16 cellular contexts compared by ENCODE assay signal in genomic region chr5:102957141-102957540, GRCh38.
DNase-seq lines count a peak whose midpoint lies in the region; ATAC-seq, FAIRE-seq and TF ChIP-seq lines count a peak whose summit lies in the region.
"Had no signal": no experiment of that assay in that cellular context is flagged by ENCODE, and none has a peak within 500 bp of the region (broad histone marks: within the 10 kb centered on the region; RNA-seq: fewer than 3 reads in every experiment).

No MANE protein-coding gene starts in this region.

- FAIRE-seq in GM12892 (lab: Jason Lieb, UNC) = peak; percentile 50
- no peak for FAIRE-seq in HTR-8/SVneo (lab: Jason Lieb, UNC)
- FAIRE-seq: GM12891, HepG2 had no signal

- intact Hi-C loops in ascending aorta (cut with DNase I) (loop anchor here (5.0 kb wide), 2 partner anchors 90 to 200 kb away; partner anchors contain the start of gene PAM), gastrocnemius medialis (cut with DNase I; ENCODE audit: low total_unique reads) (no loop called here)

- no peaks in the 10 kb centered on the region for H3K27me3 ChIP-seq in ascending aorta
- no peaks in the 10 kb centered on the region for H3K27me3 ChIP-seq in gastrocnemius medialis

- H3K27ac Mint-ChIP-seq in nephron progenitor cell = peak overlapping the region; percentile 86
- H3K27ac Mint-ChIP-seq: B cell; CD4-positive, alpha-beta memory T cell had no signal

- DNase-seq in GM12892 (ENCODE audit: insufficient read length) (no peak), ascending aorta (ENCODE audit: low spot score in 2 of 2) (no peak), nephron progenitor cell (no peak), gastrocnemius medialis (no peak), HTR-8/SVneo (ENCODE audit: insufficient read length, low spot score) (no peak), NCI-H187 treated with DMSO at 0.1 percent for 48 hours (lab: John Stamatoyannopoulos, UW) (no peak), DMS53 (lab: John Stamatoyannopoulos, UW) (no peak)
- DNase-seq: CD4-positive, alpha-beta memory T cell; DMS79 treated with DMSO at 0.1 percent for 48 hours; EL; HCEC 1CT had no signal

- H3K4me1 Mint-ChIP-seq in nephron progenitor cell = peaks cover 18% of the 10 kb centered on the region
- H3K4me1 Mint-ChIP-seq: B cell had no signal

- TF ChIP-seq CTCF in ascending aorta (IDR thresholded peaks at IDR 0.05) = no peak
- TF ChIP-seq CTCF in nephron progenitor cell (IDR thresholded peaks at IDR 0.05) = no peak
- TF ChIP-seq CTCF in gastrocnemius medialis (IDR thresholded peaks at IDR 0.05 in 4 of 5, conservative IDR thresholded peaks at IDR 0.05 in 1 of 5) = no peak

- no peak for ATAC-seq in gastrocnemius medialis
- no peak for ATAC-seq in HG03439 (IDR thresholded peaks at IDR 0.05; ENCODE audit: unreplicated experiment)
- ATAC-seq: HepG2 had no signal

- H3K4me1 ChIP-seq in ascending aorta (peaks cover 0 to 28% of the 10 kb centered on the region in 2 donors), gastrocnemius medialis (peaks cover 17 to 21% of the 10 kb centered on the region in 2 donors)

- no peaks in the 10 kb centered on the region for H3K27me3 Mint-ChIP-seq in nephron progenitor cell (ENCODE audit: low read depth, poor library complexity)
- H3K27me3 Mint-ChIP-seq: B cell; CD4-positive, alpha-beta memory T cell had no signal

- H3K36me3 ChIP-seq in ascending aorta = peaks cover under 1 to 11% of the 10 kb centered on the region in 2 donors
- peaks cover 0 to 10% of the 10 kb centered on the region in 2 donors for H3K36me3 ChIP-seq in gastrocnemius medialis

- H3K4me3 Mint-ChIP-seq in nephron progenitor cell = no peak overlapping the region
- H3K4me3 Mint-ChIP-seq: B cell; CD4-positive, alpha-beta memory T cell had no signal

- H3K4me3 ChIP-seq in ascending aorta (no peak overlapping the region), gastrocnemius medialis (no peak overlapping the region)

- in situ Hi-C loops in gastrocnemius medialis (cut with MboI; ENCODE audit: low sequenced_read_pairs in 4 of 4) = loop anchor here in 1 of 4 donors (25.0 kb wide), 1 partner anchor 170 kb away; no protein-coding TSS in a partner anchor

- H3K9me3 ChIP-seq in ascending aorta (no peaks in the 10 kb centered on the region), gastrocnemius medialis (no peaks in the 10 kb centered on the region)

- no peaks in the 10 kb centered on the region for H3K9me3 Mint-ChIP-seq in nephron progenitor cell
- H3K9me3 Mint-ChIP-seq: CD4-positive, alpha-beta memory T cell had no signal

- H3K27ac ChIP-seq in ascending aorta = peak overlapping the region; percentile 64 to 76
- H3K27ac ChIP-seq in gastrocnemius medialis = peak overlapping the region; percentile 50 to 69 (median 68)
- H3K27ac ChIP-seq: C4-2B had no signal

- TF ChIP-seq POLR2A in GM12892 (IDR thresholded peaks at IDR 0.05; ENCODE audit: low read depth, low read length) (no peak), gastrocnemius medialis (IDR thresholded peaks at IDR 0.05) (no peak)

- peaks cover 15% of the 10 kb centered on the region for H3K36me3 Mint-ChIP-seq in nephron progenitor cell (ENCODE audit: low read depth)
